25 cellular contexts compared by ENCODE assay signal in genomic region chr5:66603164-66603563, GRCh38.
"Had no signal": no experiment of that assay in that cellular context is flagged by ENCODE, and none has a peak within 500 bp of the region (broad histone marks: within the 10 kb centered on the region; RNA-seq: fewer than 3 reads in every experiment).

No MANE protein-coding gene starts in this region.

- DNase-seq: dermis blood vessel endothelial cell; dorsolateral prefrontal cortex; effector CD4-positive, alpha-beta T cell; effector memory CD4-positive, alpha-beta T cell; erythroblast; foreskin melanocyte; gastrocnemius medialis; glutamatergic neuron; head of caudate nucleus; heart right ventricle; hippocampal formation; left cardiac atrium; left lung; left ventricle myocardium superior; lower lobe of right lung; mesenchymal stem cell; mucosa of descending colon; naive B cell had no signal

- ATAC-seq: gastrocnemius medialis, heart right ventricle, left lung, left ventricle myocardium superior, lower lobe of right lung, mucosa of descending colon had no signal

- H3K4me3 ChIP-seq: coronary artery, dorsolateral prefrontal cortex, esophagus muscularis mucosa, gastrocnemius medialis, heart right ventricle, left lung, lower lobe of right lung, mucosa of descending colon had no signal

- H3K36me3 ChIP-seq: esophagus muscularis mucosa, gastrocnemius medialis, heart right ventricle, left lung, lower lobe of right lung had no signal

- FAIRE-seq: colon, endothelial cell of umbilical vein, islet of Langerhans, keratinocyte had no signal

- H3K9me3 ChIP-seq: esophagus muscularis mucosa, gastrocnemius medialis, heart right ventricle, left lung, lower lobe of right lung, mucosa of descending colon had no signal

- H3K4me1 ChIP-seq: left lung had no signal

- H3K27ac ChIP-seq: coronary artery, dorsolateral prefrontal cortex, epithelial cell of prostate, esophagus muscularis mucosa, gastrocnemius medialis, heart right ventricle, left lung, lower lobe of right lung had no signal
